In genomic region chr12:47071241-47071852, GRCh38 we compare ENCODE assay signal across 9 cellular contexts. TPM values are rescaled to one million over a fixed set of nuclear protein-coding genes. Genes with fewer than 3 reads are reported as not detected.
DNase-seq lines count a peak whose midpoint lies in the region; ATAC-seq, FAIRE-seq and TF ChIP-seq lines count a peak whose summit lies in the region.
"Had no signal": no experiment of that assay in that cellular context is flagged by ENCODE, and none has a peak within 500 bp of the region (broad histone marks: within the 10 kb centered on the region; RNA-seq: fewer than 3 reads in every experiment).

No MANE protein-coding gene starts in this region.

- H4K20me1 ChIP-seq in HepG2 (ENCODE audit: insufficient read depth, low read length), result no peaks in the 10 kb centered on the region

- H3K27ac ChIP-seq in VCaP (peak overlapping the region; percentile 59), HepG2 (ENCODE audit: extremely low read length, insufficient read depth, low read length) (no peak overlapping the region), aorta (ENCODE audit: low read depth in 1 of 2, low read length in 2 of 2) (peak overlapping the region in 1 of 2 donors; percentile 74)

- no peaks in the 10 kb centered on the region for H3K9me3 ChIP-seq in HepG2 (ENCODE audit: low read length)
- no peaks in the 10 kb centered on the region for H3K9me3 ChIP-seq in aorta (ENCODE audit: control insufficient read depth, low read length)

- H3K27me3 ChIP-seq in HepG2 (ENCODE audit: control insufficient read depth in 1 of 2, insufficient read depth in 2 of 2, low read length in 2 of 2) (no peaks in the 10 kb centered on the region), aorta (ENCODE audit: control insufficient read depth in 1 of 2, insufficient read depth in 2 of 2, low read length in 1 of 2) (no peaks in the 10 kb centered on the region)

- no peak overlapping the region for H3K4me2 ChIP-seq in HepG2 (ENCODE audit: low read depth, low read length)

- no peaks in the 10 kb centered on the region for H3K79me2 ChIP-seq in HepG2 (ENCODE audit: insufficient read depth, low read length)

- H3K36me3 ChIP-seq in HepG2 (replicated peaks in 1 of 2; ENCODE audit: control insufficient read depth in 1 of 2, insufficient read depth in 2 of 2, low read length in 2 of 2), result no peaks in the 10 kb centered on the region
- no peaks in the 10 kb centered on the region for H3K36me3 ChIP-seq in aorta (ENCODE audit: control insufficient read depth in 1 of 2, insufficient read depth in 2 of 2, low read length in 1 of 2)

- no peak for FAIRE-seq in HepG2 (lab: Jason Lieb, UNC)

- H3K9ac ChIP-seq in HepG2 (ENCODE audit: insufficient read depth, low read depth, low read length), result no peak overlapping the region

- no peak for TF ChIP-seq RAD21 in HepG2 (CRISPR knock-in tag; IDR thresholded peaks at IDR 0.05)

- 19% methylated on average over 5 of the region's 5 CpGs for WGBS in HepG2 (ENCODE audit: low lambda C conversion rate)
- 49 to 58% methylated on average over 5 of the region's 5 CpGs for WGBS in aorta, 2 donors

- peak; percentile 55 for TF ChIP-seq CTCF in VCaP (conservative IDR thresholded peaks at IDR 0.05)
- TF ChIP-seq CTCF in HepG2 (CRISPR knock-in tag; IDR thresholded peaks at IDR 0.05), result peak; percentile 50

- TF ChIP-seq EP300 in HepG2 (IDR thresholded peaks at IDR 0.05; ENCODE audit: low read depth in 2 of 2, low read length in 2 of 2) (no peak), HepG2 (CRISPR knock-in tag; IDR thresholded peaks at IDR 0.05; ENCODE audit: borderline replicate concordance) (no peak)

- no peak overlapping the region for H3K4me3 ChIP-seq in HepG2 (replicated peaks in 1 of 3; ENCODE audit: insufficient read depth in 1 of 3, low read depth in 2 of 3, low read length in 3 of 3)
- no peak overlapping the region for H3K4me3 ChIP-seq in aorta (ENCODE audit: low read length in 2 of 2)

- no TSS peak for BruUV-seq in HepG2 (replicated peaks; lab: Mats Ljungman, UMichigan)

- POLR2A ChIA-PET in HepG2 (lab: Yijun Ruan, JAX), result no interaction called here

- ATAC-seq in HepG2 (no peak; the same call in 2 of the 3 replicates), aorta (ENCODE audit: low FRiP score) (no peak)

- DNase-seq in Caki2 (ENCODE audit: low read depth), result peak; percentile 30
- DNase-seq in HuH-7 (ENCODE audit: low spot score), result peak; percentile 54
- DNase-seq in HepG2 (ENCODE audit: low spot score), result peak; percentile 6
- no peak for DNase-seq in stimulated activated CD4-positive, alpha-beta T cell treated with anti-CD3 and anti-CD28 coated beads, Interleukin-12 subunit alpha, Interleukin-12 subunit beta, amount 100 ng/mL, for 4 hours
- DNase-seq in aorta, result no peak
- DNase-seq in NCI-H226, result no peak
- no peak for DNase-seq in stimulated activated CD4-positive, alpha-beta T cell treated with anti-CD3 and anti-CD28 coated beads, Interleukin-4, amount 100 ng/mL, for 24 hours
- DNase-seq: activated B cell treated with CpG ODN at 0.5 μM for 24 hours had no signal

- no peak for TF ChIP-seq POLR2A in HepG2 (IDR thresholded peaks at IDR 0.05; ENCODE audit: insufficient read depth in 1 of 2, low read depth in 2 of 2, low read length in 2 of 2)

- intact Hi-C loops in HepG2 (cut with micrococcal nuclease; ENCODE audit: unreplicated experiment) (no loop called here), aorta (cut with DNase I) (loop anchor here in 1 of 2 donors (10.0 kb wide), 1 partner anchor 233 kb away; no protein-coding TSS in a partner anchor)

- in situ Hi-C loops in Caki2 (cut with HindIII; ENCODE audit: low pct_unique_long_range_greater_than_20kb, low sequenced_read_pairs) (no loop called here), HepG2 (cut with HindIII; ENCODE audit: extremely low pct_ligation_motif_present, low pct_unique_long_range_greater_than_20kb) (no loop called here)

- H2AFZ ChIP-seq in HepG2 (ENCODE audit: low read length), result no peak overlapping the region

- CTCF ChIA-PET in HepG2 (lab: Yijun Ruan, JAX; ENCODE audit: low intra/inter-chr PET ratio, low total read pairs), result no interaction called here

- H3K4me1 ChIP-seq in HepG2 (ENCODE audit: insufficient read depth, low read length) (no peaks in the 10 kb centered on the region), aorta (ENCODE audit: control insufficient read depth in 1 of 2, insufficient read depth in 2 of 2, low read length in 2 of 2) (peaks cover 0 to 5% of the 10 kb centered on the region in 2 donors)

TF ChIP-seq in HepG2, 621 proteins besides CTCF, POLR2A, EP300 and RAD21 (continues in another document):
- no peak for TF ChIP-seq ZNF18 (CRISPR knock-in tag; IDR thresholded peaks at IDR 0.05; ENCODE audit: insufficient replicate concordance)
- TF ChIP-seq ZBTB8A (CRISPR knock-in tag; IDR thresholded peaks at IDR 0.05; ENCODE audit: borderline replicate concordance, low read depth), result no peak
- TF ChIP-seq NR2C2 (CRISPR knock-in tag; IDR thresholded peaks at IDR 0.05; ENCODE audit: borderline replicate concordance), result no peak
- no peak for TF ChIP-seq ZNF674 (CRISPR knock-in tag; IDR thresholded peaks at IDR 0.05; ENCODE audit: low read depth)
- TF ChIP-seq ZSCAN12 (CRISPR knock-in tag; IDR thresholded peaks at IDR 0.05), result no peak
- TF ChIP-seq HNRNPL (IDR thresholded peaks at IDR 0.05; ENCODE audit: low read depth, low read length), result no peak

RNA-seq across cellular contexts. Expression of gene PCED1B, which starts 8.1 kb away (rescaled TPM):
- total RNA-seq in Caki2 (2014; rRNA removed; shearing (Covaris generic); ENCODE audit: low replicate concordance), result 1.9 TPM in 1 of 2 replicates, not detected in the other
- total RNA-seq in HepG2 (2016; rRNA removed; fragmentation: Illumina TruSeq; extraction: Trizol), result 0.10 and 0.11 TPM in 2 replicates
- not detected in 2 replicates for total RNA-seq in HepG2 (2016; cell fraction: cytosol; rRNA removed; fragmentation: Illumina TruSeq; extraction: Trizol; ENCODE audit: low read depth)
- total RNA-seq in HepG2 (2016; cell fraction: insoluble cytoplasmic fraction; rRNA removed; fragmentation: Illumina TruSeq; extraction: Trizol), result 0.17 and 0.18 TPM in 2 replicates
- total RNA-seq in HepG2 (2016; cell fraction: membrane; rRNA removed; fragmentation: Illumina TruSeq; extraction: Trizol), result 0.10 TPM in 1 of 2 replicates, not detected in the other
- total RNA-seq in HepG2 (2016; cell fraction: nucleus; rRNA removed; fragmentation: Illumina TruSeq; extraction: Trizol), result not detected in 2 replicates
- 0.33 and 0.37 TPM in 2 replicates for polyA plus RNA-seq in HepG2 (2011; rRNA removed)
- 0.20 and 0.28 TPM in 2 replicates for polyA plus RNA-seq in HepG2 (2011; cell fraction: cytosol; rRNA removed)
- polyA plus RNA-seq in HepG2 (2011; cell fraction: nucleus; rRNA removed), result 0.34 and 0.40 TPM in 2 replicates
- 0.25 and 0.32 TPM in 2 replicates for polyA plus RNA-seq in HepG2 (2012)
- not detected in 2 replicates for polyA plus RNA-seq in HepG2 (2016; cell fraction: cytosol; fragmentation: Illumina TruSeq; extraction: Trizol; ENCODE audit: low read depth)
- 0.24 and 0.64 TPM in 2 replicates for polyA plus RNA-seq in HepG2 (2016; cell fraction: insoluble cytoplasmic fraction; fragmentation: Illumina TruSeq; extraction: Trizol; ENCODE audit: low read depth)
- 0.24 TPM in 1 of 2 replicates, not detected in the other for polyA plus RNA-seq in HepG2 (2016; cell fraction: membrane; fragmentation: Illumina TruSeq; extraction: Trizol; ENCODE audit: low read depth)
- 0.41 and 0.80 TPM in 2 replicates for polyA plus RNA-seq in HepG2 (2016; cell fraction: nucleus; fragmentation: Illumina TruSeq; extraction: Trizol; ENCODE audit: insufficient read depth, low read depth)
- 0.20 and 0.70 TPM in 2 replicates for polyA minus RNA-seq in HepG2 (2011; rRNA and poly(A)+ RNA removed; ENCODE audit: low replicate concordance)
- polyA minus RNA-seq in HepG2 (2011; cell fraction: cytosol; rRNA and poly(A)+ RNA removed), result not detected in 2 replicates
- polyA minus RNA-seq in HepG2 (2011; cell fraction: nucleus; rRNA and poly(A)+ RNA removed), result not detected in 2 replicates
- 10 to 100 TPM; 11.0 to 12.6 TPM for total RNA-seq in aorta
- 10 to 100 TPM in 1 of 2 donors, 1 to 10 TPM in 1; 2.0 to 12.2 TPM for polyA plus RNA-seq in aorta

RNA-seq across cellular contexts. Expression of gene AMIGO2, which starts 8.4 kb away (rescaled TPM):
- total RNA-seq in Caki2 (2014; rRNA removed; shearing (Covaris generic); ENCODE audit: low replicate concordance), result 141 and 155 TPM in 2 replicates
- total RNA-seq in HepG2 (2016; rRNA removed; fragmentation: Illumina TruSeq; extraction: Trizol), result not detected in 2 replicates
- not detected in 2 replicates for total RNA-seq in HepG2 (2016; cell fraction: cytosol; rRNA removed; fragmentation: Illumina TruSeq; extraction: Trizol; ENCODE audit: low read depth)
- not detected in 2 replicates for total RNA-seq in HepG2 (2016; cell fraction: insoluble cytoplasmic fraction; rRNA removed; fragmentation: Illumina TruSeq; extraction: Trizol)
- not detected in 2 replicates for total RNA-seq in HepG2 (2016; cell fraction: membrane; rRNA removed; fragmentation: Illumina TruSeq; extraction: Trizol)
- not detected in 2 replicates for total RNA-seq in HepG2 (2016; cell fraction: nucleus; rRNA removed; fragmentation: Illumina TruSeq; extraction: Trizol)
- 0.03 TPM in 1 of 2 replicates, not detected in the other for polyA plus RNA-seq in HepG2 (2011; rRNA removed)
- not detected in 2 replicates for polyA plus RNA-seq in HepG2 (2011; cell fraction: cytosol; rRNA removed)
- polyA plus RNA-seq in HepG2 (2011; cell fraction: nucleus; rRNA removed), result not detected in 2 replicates
- polyA plus RNA-seq in HepG2 (2012), result not detected in 2 replicates
- not detected in 2 replicates for polyA plus RNA-seq in HepG2 (2016; cell fraction: cytosol; fragmentation: Illumina TruSeq; extraction: Trizol; ENCODE audit: low read depth)
- not detected in 2 replicates for polyA plus RNA-seq in HepG2 (2016; cell fraction: insoluble cytoplasmic fraction; fragmentation: Illumina TruSeq; extraction: Trizol; ENCODE audit: low read depth)
- polyA plus RNA-seq in HepG2 (2016; cell fraction: membrane; fragmentation: Illumina TruSeq; extraction: Trizol; ENCODE audit: low read depth), result not detected in 2 replicates
- polyA plus RNA-seq in HepG2 (2016; cell fraction: nucleus; fragmentation: Illumina TruSeq; extraction: Trizol; ENCODE audit: insufficient read depth, low read depth), result not detected in 2 replicates
- 3.8 TPM in 1 of 2 replicates, not detected in the other for polyA minus RNA-seq in HepG2 (2011; rRNA and poly(A)+ RNA removed; ENCODE audit: low replicate concordance)
- not detected in 2 replicates for polyA minus RNA-seq in HepG2 (2011; cell fraction: cytosol; rRNA and poly(A)+ RNA removed)
- polyA minus RNA-seq in HepG2 (2011; cell fraction: nucleus; rRNA and poly(A)+ RNA removed), result not detected in 2 replicates
- total RNA-seq in aorta, result 10 to 100 TPM; 23.1 to 72.1 TPM
- polyA plus RNA-seq in aorta, result 10 to 100 TPM; 12.0 to 39.2 TPM

Comparison
In these comparisons a context has a peak if more than half of its experiments do, and no peak if none do; other contexts are left out.
1. DNase-seq: peak in Caki2 (single experiment), HuH-7 (single experiment) and HepG2 (single experiment); none in stimulated activated CD4-positive, alpha-beta T cell treated with anti-CD3 and anti-CD28 coated beads, Interleukin-12 subunit alpha, Interleukin-12 subunit beta, amount 100 ng/mL, for 4 hours (single experiment), aorta (0 of 2), NCI-H226 (single experiment) and stimulated activated CD4-positive, alpha-beta T cell treated with anti-CD3 and anti-CD28 coated beads, Interleukin-4, amount 100 ng/mL, for 24 hours (single experiment).
2. RNA of gene AMIGO2, which starts 8.4 kb away (total RNA-seq): 141 to 155 TPM in Caki2 and 23.1 to 72.1 TPM in aorta; not detected in HepG2; every median in the first group is over 10 times any median in the second.